ENCODE assay signal across 1 cellular context in the genomic region with DNA sequence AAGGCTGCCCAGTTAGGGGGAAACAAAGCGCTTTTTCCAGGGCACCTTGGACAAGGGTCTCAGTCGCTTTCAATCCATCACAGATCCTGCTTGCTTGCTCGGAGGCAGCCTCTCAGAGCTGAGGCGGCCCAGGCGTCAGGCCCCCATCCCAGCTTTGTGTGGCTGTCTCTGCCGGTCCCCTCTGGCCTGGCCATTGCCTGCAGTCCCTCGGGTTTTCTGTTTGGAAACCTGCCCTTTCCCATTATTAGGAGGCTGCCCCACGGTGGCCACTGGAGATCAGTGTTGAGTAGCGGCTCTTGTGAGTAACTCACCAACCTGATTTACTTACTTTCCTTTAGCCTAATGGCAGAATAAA.
TF ChIP-seq lines count a peak whose summit lies in the region.

No MANE protein-coding gene starts in this region.

TF ChIP-seq in H1, 55 proteins besides CTCF, POLR2A, EP300 and RAD21:
- TF ChIP-seq POU5F1 (IDR thresholded peaks at IDR 0.05; ENCODE audit: low read depth, low read length): no peak
